ENCODE assay signal across 26 cellular contexts in genomic region chr3:117114517-117115265, GRCh38.
"Had no signal": no experiment of that assay in that cellular context is flagged by ENCODE, and none has a peak within 500 bp of the region (broad histone marks: within the 10 kb centered on the region; RNA-seq: fewer than 3 reads in every experiment).

No MANE protein-coding gene starts in this region.

- H3K27ac ChIP-seq: coronary artery, dorsolateral prefrontal cortex, gastrocnemius medialis, spleen, tibial nerve, WERI-Rb-1 had no signal

- H3K4me1 Mint-ChIP-seq: activated CD4-positive, alpha-beta memory T cell treated with anti-CD3 and anti-CD28 coated beads, Interleukin-2, amount 10 ng/mL, durations not matched to agents 7 days and 5 days; activated CD4-positive, alpha-beta T cell treated with anti-CD3 and anti-CD28 coated beads, Interleukin-2, amount 10 ng/mL, durations not matched to agents 24 days and 14 days; activated naive CD4-positive, alpha-beta T cell treated with anti-CD3 and anti-CD28 coated beads, Interleukin-2, amount 10 ng/mL, durations not matched to agents 7 days and 5 days; naive thymus-derived CD4-positive, alpha-beta T cell had no signal

- H3K36me3 ChIP-seq: gastrocnemius medialis, spleen, tibial nerve, WERI-Rb-1 had no signal

- H3K27me3 Mint-ChIP-seq: activated CD4-positive, alpha-beta memory T cell treated with anti-CD3 and anti-CD28 coated beads, Interleukin-2, amount 10 ng/mL, durations not matched to agents 7 days and 5 days; activated CD4-positive, alpha-beta T cell treated with anti-CD3 and anti-CD28 coated beads, Interleukin-2, amount 10 ng/mL, durations not matched to agents 24 days and 14 days; activated naive CD4-positive, alpha-beta T cell treated with anti-CD3 and anti-CD28 coated beads, Interleukin-2, amount 10 ng/mL, durations not matched to agents 7 days and 5 days; activated T-cell treated with anti-CD3 and anti-CD28 coated beads, Interleukin-2, amount 50 U/mL, for 24 hours; naive thymus-derived CD4-positive, alpha-beta T cell had no signal

- H3K36me3 Mint-ChIP-seq: activated naive CD4-positive, alpha-beta T cell treated with anti-CD3 and anti-CD28 coated beads, Interleukin-2, amount 10 ng/mL, durations not matched to agents 7 days and 5 days; naive thymus-derived CD4-positive, alpha-beta T cell had no signal

- DNase-seq: activated CD4-positive, alpha-beta memory T cell treated with anti-CD3 and anti-CD28 coated beads, Interleukin-2, amount 10 ng/mL, durations not matched to agents 7 days and 5 days; activated CD4-positive, alpha-beta T cell treated with anti-CD3 and anti-CD28 coated beads, Interleukin-2, amount 10 ng/mL, durations not matched to agents 24 days and 14 days; activated CD4-positive, CD25-positive, alpha-beta regulatory T cell treated with anti-CD3 and anti-CD28 coated beads, Interleukin-2, amount 50 U/mL, for 72 hours; activated CD8-positive, alpha-beta memory T cell treated with anti-CD3 and anti-CD28 coated beads, Interleukin-2, amount 50 U/mL, for 48 hours; activated gamma-delta T cell; activated naive CD4-positive, alpha-beta T cell treated with anti-CD3 and anti-CD28 coated beads, Interleukin-2, amount 10 ng/mL, durations not matched to agents 7 days and 5 days; activated T-cell treated with anti-CD3 and anti-CD28 coated beads, Interleukin-2, amount 50 U/mL, for 24 hours; amniotic stem cell; dorsolateral prefrontal cortex; effector memory CD4-positive, alpha-beta T cell; gastrocnemius medialis; glutamatergic neuron; left cardiac atrium; mammary epithelial cell; midbrain; naive thymus-derived CD4-positive, alpha-beta T cell; posterior cingulate gyrus; right cardiac atrium; spleen; stimulated activated naive CD4-positive, alpha-beta T cell treated with Interleukin-2 at 50 U/mL for 16 hours; T-helper 9 cell; WERI-Rb-1 had no signal

- ATAC-seq: gastrocnemius medialis; left cardiac atrium; naive thymus-derived CD4-positive, alpha-beta T cell; right cardiac atrium had no signal

- H3K27ac Mint-ChIP-seq: activated CD4-positive, alpha-beta memory T cell treated with anti-CD3 and anti-CD28 coated beads, Interleukin-2, amount 10 ng/mL, durations not matched to agents 7 days and 5 days; activated CD4-positive, alpha-beta T cell treated with anti-CD3 and anti-CD28 coated beads, Interleukin-2, amount 10 ng/mL, durations not matched to agents 24 days and 14 days; activated naive CD4-positive, alpha-beta T cell treated with anti-CD3 and anti-CD28 coated beads, Interleukin-2, amount 10 ng/mL, durations not matched to agents 7 days and 5 days; activated T-cell treated with anti-CD3 and anti-CD28 coated beads, Interleukin-2, amount 50 U/mL, for 24 hours; naive thymus-derived CD4-positive, alpha-beta T cell; T-helper 1 cell treated with Interleukin-12 subunit alpha and Interleukin-12 subunit beta and Interleukin-4 antibody, amounts not matched to agents 30 μg/mL and 1 μg/mL, for 36 hours had no signal

- H3K4me3 ChIP-seq: coronary artery, dorsolateral prefrontal cortex, gastrocnemius medialis, spleen, tibial nerve had no signal

- H3K4me3 Mint-ChIP-seq: activated CD4-positive, alpha-beta memory T cell treated with anti-CD3 and anti-CD28 coated beads, Interleukin-2, amount 10 ng/mL, durations not matched to agents 7 days and 5 days; activated CD4-positive, alpha-beta T cell treated with anti-CD3 and anti-CD28 coated beads, Interleukin-2, amount 10 ng/mL, durations not matched to agents 24 days and 14 days; activated naive CD4-positive, alpha-beta T cell treated with anti-CD3 and anti-CD28 coated beads, Interleukin-2, amount 10 ng/mL, durations not matched to agents 7 days and 5 days; activated T-cell treated with anti-CD3 and anti-CD28 coated beads, Interleukin-2, amount 50 U/mL, for 24 hours; naive thymus-derived CD4-positive, alpha-beta T cell; neural crest cell; T-helper 1 cell treated with Interleukin-12 subunit alpha and Interleukin-12 subunit beta and Interleukin-4 antibody, amounts not matched to agents 30 μg/mL and 1 μg/mL, for 36 hours had no signal

- H3K9me3 Mint-ChIP-seq: activated CD4-positive, alpha-beta memory T cell treated with anti-CD3 and anti-CD28 coated beads, Interleukin-2, amount 10 ng/mL, durations not matched to agents 7 days and 5 days; activated CD4-positive, alpha-beta T cell treated with anti-CD3 and anti-CD28 coated beads, Interleukin-2, amount 10 ng/mL, durations not matched to agents 24 days and 14 days; activated T-cell treated with anti-CD3 and anti-CD28 coated beads, Interleukin-2, amount 50 U/mL, for 24 hours; neural crest cell; T-helper 1 cell treated with Interleukin-12 subunit alpha and Interleukin-12 subunit beta and Interleukin-4 antibody, amounts not matched to agents 30 μg/mL and 1 μg/mL, for 36 hours had no signal

- H3K9me3 ChIP-seq: gastrocnemius medialis, spleen, tibial nerve had no signal

- H3K4me1 ChIP-seq: gastrocnemius medialis, spleen, tibial nerve had no signal

- H3K27me3 ChIP-seq: dorsolateral prefrontal cortex, gastrocnemius medialis, spleen, tibial nerve had no signal
